In genomic region chr1:52037402-52037814, GRCh38 we compare ENCODE assay signal across 1 cellular context.
TF ChIP-seq lines count a peak whose summit lies in the region.

No MANE protein-coding gene starts in this region.

TF ChIP-seq in HepG2, 621 proteins besides CTCF, POLR2A, EP300 and RAD21 (continued from another document and continues in another):
- TF ChIP-seq, protein P1, sequence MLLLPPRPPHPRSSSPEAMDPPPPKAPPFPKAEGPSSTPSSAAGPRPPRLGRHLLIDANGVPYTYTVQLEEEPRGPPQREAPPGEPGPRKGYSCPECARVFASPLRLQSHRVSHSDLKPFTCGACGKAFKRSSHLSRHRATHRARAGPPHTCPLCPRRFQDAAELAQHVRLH (CRISPR knock-in tag; IDR thresholded peaks at IDR 0.05; ENCODE audit: borderline replicate concordance, low read depth) = peak; percentile 82; the same call in 1 of the 2 replicates
- TF ChIP-seq RFXANK (CRISPR knock-in tag; IDR thresholded peaks at IDR 0.05) (0 out of 2 replicates have a peak, but pooled peaks have one; percentile 57), FOXC1 (CRISPR knock-in tag; IDR thresholded peaks at IDR 0.05; ENCODE audit: borderline replicate concordance) (peak; percentile 87; the same call in 1 of the 2 replicates), ZNF230 (CRISPR knock-in tag; IDR thresholded peaks at IDR 0.05) (0 out of 2 replicates have a peak, but pooled peaks have one; percentile 53), ZNF451 (CRISPR knock-in tag; IDR thresholded peaks at IDR 0.05) (no peak), RFXAP (CRISPR knock-in tag; IDR thresholded peaks at IDR 0.05; ENCODE audit: borderline replicate concordance) (peak; percentile 82; the same call in 1 of the 2 replicates), KDM4B (CRISPR knock-in tag; IDR thresholded peaks at IDR 0.05) (0 out of 2 replicates have a peak, but pooled peaks have one; percentile 47), ZNF235 (CRISPR knock-in tag; IDR thresholded peaks at IDR 0.05; ENCODE audit: borderline replicate concordance) (no peak), DPF2 (CRISPR knock-in tag; IDR thresholded peaks at IDR 0.05; ENCODE audit: borderline replicate concordance, low read depth) (peak; percentile 95), KMT2B (CRISPR knock-in tag; IDR thresholded peaks at IDR 0.05) (peak; percentile 67), ZNF510 (CRISPR knock-in tag; IDR thresholded peaks at IDR 0.05; ENCODE audit: low read depth) (peak; percentile 58; the same call in 1 of the 2 replicates), NFYB (CRISPR knock-in tag; IDR thresholded peaks at IDR 0.05) (peak; percentile 66), PHF8 (CRISPR knock-in tag; IDR thresholded peaks at IDR 0.05) (no peak), NFKBIZ (CRISPR knock-in tag; IDR thresholded peaks at IDR 0.05) (peak; percentile 92; the same call in 1 of the 2 replicates), YEATS2 (CRISPR knock-in tag; IDR thresholded peaks at IDR 0.05; ENCODE audit: borderline replicate concordance) (peak; percentile 53; the same call in 1 of the 2 replicates), TFDP2 (CRISPR knock-in tag; IDR thresholded peaks at IDR 0.05) (peak; percentile 65; the same call in 1 of the 2 replicates), KAT8 (CRISPR knock-in tag; IDR thresholded peaks at IDR 0.05) (peak; percentile 90), THAP7 (CRISPR knock-in tag; IDR thresholded peaks at IDR 0.05) (no peak), GLI4 (CRISPR knock-in tag; IDR thresholded peaks at IDR 0.05; ENCODE audit: borderline replicate concordance) (no peak), ZNF354B (CRISPR knock-in tag; IDR thresholded peaks at IDR 0.05) (no peak), ZNF383 (CRISPR knock-in tag; IDR thresholded peaks at IDR 0.05; ENCODE audit: borderline replicate concordance) (no peak; the same call in 1 of the 2 replicates), CREB3 (CRISPR knock-in tag; IDR thresholded peaks at IDR 0.05) (no peak), MBD4 (IDR thresholded peaks at IDR 0.05; ENCODE audit: borderline replicate concordance, low read length) (peak; percentile 55; the same call in 1 of the 2 replicates), CHD4 (IDR thresholded peaks at IDR 0.05; ENCODE audit: borderline replicate concordance, low read length) (peak; percentile 54; the same call in 1 of the 2 replicates), CBX5 (CRISPR knock-in tag; IDR thresholded peaks at IDR 0.05; ENCODE audit: borderline replicate concordance) (peak; percentile 22; the same call in 1 of the 2 replicates), MEF2D (CRISPR knock-in tag; IDR thresholded peaks at IDR 0.05) (peak; percentile 89), RXRB (CRISPR knock-in tag; IDR thresholded peaks at IDR 0.05; ENCODE audit: borderline replicate concordance) (peak; percentile 96), PRDM4 (CRISPR knock-in tag; IDR thresholded peaks at IDR 0.05; ENCODE audit: borderline replicate concordance) (no peak), ZNF460 (CRISPR knock-in tag; IDR thresholded peaks at IDR 0.05; ENCODE audit: borderline replicate concordance) (peak; percentile 10; the same call in 1 of the 2 replicates), ZC3H4 (CRISPR knock-in tag; IDR thresholded peaks at IDR 0.05; ENCODE audit: borderline replicate concordance) (no peak), ZKSCAN8 (CRISPR knock-in tag; IDR thresholded peaks at IDR 0.05; ENCODE audit: borderline replicate concordance) (peak; percentile 92), ZNF782 (CRISPR knock-in tag; IDR thresholded peaks at IDR 0.05; ENCODE audit: borderline replicate concordance) (no peak; the same call in 1 of the 2 replicates)
- TF ChIP-seq, protein P2, sequence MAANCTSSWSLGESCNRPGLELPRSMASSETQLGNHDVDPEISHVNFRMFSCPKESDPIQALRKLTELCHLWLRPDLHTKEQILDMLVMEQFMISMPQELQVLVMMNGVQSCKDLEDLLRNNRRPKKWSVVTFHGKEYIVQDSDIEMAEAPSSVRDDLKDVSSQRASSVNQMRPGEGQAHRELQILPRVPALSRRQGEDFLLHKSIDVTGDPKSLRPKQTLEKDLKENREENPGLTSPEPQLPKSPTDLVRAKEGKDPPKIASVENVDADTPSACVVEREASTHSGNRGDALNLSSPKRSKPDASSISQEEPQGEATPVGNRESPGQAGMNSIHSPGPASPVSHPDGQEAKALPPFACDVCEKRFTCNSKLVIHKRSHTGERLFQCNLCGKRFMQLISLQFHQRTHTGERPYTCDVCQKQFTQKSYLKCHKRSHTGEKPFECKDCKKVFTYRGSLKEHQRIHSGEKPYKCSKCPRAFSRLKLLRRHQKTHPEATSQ (CRISPR knock-in tag; IDR thresholded peaks at IDR 0.05; ENCODE audit: borderline replicate concordance) = peak; percentile 58; the same call in 1 of the 2 replicates
- TF ChIP-seq, protein P3, sequence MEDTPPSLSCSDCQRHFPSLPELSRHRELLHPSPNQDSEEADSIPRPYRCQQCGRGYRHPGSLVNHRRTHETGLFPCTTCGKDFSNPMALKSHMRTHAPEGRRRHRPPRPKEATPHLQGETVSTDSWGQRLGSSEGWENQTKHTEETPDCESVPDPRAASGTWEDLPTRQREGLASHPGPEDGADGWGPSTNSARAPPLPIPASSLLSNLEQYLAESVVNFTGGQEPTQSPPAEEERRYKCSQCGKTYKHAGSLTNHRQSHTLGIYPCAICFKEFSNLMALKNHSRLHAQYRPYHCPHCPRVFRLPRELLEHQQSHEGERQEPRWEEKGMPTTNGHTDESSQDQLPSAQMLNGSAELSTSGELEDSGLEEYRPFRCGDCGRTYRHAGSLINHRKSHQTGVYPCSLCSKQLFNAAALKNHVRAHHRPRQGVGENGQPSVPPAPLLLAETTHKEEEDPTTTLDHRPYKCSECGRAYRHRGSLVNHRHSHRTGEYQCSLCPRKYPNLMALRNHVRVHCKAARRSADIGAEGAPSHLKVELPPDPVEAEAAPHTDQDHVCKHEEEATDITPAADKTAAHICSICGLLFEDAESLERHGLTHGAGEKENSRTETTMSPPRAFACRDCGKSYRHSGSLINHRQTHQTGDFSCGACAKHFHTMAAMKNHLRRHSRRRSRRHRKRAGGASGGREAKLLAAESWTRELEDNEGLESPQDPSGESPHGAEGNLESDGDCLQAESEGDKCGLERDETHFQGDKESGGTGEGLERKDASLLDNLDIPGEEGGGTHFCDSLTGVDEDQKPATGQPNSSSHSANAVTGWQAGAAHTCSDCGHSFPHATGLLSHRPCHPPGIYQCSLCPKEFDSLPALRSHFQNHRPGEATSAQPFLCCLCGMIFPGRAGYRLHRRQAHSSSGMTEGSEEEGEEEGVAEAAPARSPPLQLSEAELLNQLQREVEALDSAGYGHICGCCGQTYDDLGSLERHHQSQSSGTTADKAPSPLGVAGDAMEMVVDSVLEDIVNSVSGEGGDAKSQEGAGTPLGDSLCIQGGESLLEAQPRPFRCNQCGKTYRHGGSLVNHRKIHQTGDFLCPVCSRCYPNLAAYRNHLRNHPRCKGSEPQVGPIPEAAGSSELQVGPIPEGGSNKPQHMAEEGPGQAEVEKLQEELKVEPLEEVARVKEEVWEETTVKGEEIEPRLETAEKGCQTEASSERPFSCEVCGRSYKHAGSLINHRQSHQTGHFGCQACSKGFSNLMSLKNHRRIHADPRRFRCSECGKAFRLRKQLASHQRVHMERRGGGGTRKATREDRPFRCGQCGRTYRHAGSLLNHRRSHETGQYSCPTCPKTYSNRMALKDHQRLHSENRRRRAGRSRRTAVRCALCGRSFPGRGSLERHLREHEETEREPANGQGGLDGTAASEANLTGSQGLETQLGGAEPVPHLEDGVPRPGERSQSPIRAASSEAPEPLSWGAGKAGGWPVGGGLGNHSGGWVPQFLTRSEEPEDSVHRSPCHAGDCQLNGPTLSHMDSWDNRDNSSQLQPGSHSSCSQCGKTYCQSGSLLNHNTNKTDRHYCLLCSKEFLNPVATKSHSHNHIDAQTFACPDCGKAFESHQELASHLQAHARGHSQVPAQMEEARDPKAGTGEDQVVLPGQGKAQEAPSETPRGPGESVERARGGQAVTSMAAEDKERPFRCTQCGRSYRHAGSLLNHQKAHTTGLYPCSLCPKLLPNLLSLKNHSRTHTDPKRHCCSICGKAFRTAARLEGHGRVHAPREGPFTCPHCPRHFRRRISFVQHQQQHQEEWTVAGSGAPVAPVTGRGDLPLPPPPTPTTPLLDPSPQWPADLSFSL (CRISPR knock-in tag; IDR thresholded peaks at IDR 0.05) = no peak; the same call in 1 of the 2 replicates
- TF ChIP-seq, protein P4, sequence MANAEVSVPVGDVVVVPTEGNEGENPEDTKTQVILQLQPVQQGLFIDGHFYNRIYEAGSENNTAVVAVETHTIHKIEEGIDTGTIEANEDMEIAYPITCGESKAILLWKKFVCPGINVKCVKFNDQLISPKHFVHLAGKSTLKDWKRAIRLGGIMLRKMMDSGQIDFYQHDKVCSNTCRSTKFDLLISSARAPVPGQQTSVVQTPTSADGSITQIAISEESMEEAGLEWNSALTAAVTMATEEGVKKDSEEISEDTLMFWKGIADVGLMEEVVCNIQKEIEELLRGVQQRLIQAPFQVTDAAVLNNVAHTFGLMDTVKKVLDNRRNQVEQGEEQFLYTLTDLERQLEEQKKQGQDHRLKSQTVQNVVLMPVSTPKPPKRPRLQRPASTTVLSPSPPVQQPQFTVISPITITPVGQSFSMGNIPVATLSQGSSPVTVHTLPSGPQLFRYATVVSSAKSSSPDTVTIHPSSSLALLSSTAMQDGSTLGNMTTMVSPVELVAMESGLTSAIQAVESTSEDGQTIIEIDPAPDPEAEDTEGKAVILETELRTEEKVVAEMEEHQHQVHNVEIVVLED (CRISPR knock-in tag; IDR thresholded peaks at IDR 0.05; ENCODE audit: borderline replicate concordance) = peak; percentile 68
